ENCODE assay signal across 1 cellular context in genomic region chr20:38453941-38454340, GRCh38.
TF ChIP-seq lines count a peak whose summit lies in the region.

No MANE protein-coding gene starts in this region.

TF ChIP-seq in GM12878, 131 proteins besides CTCF, POLR2A, EP300 and RAD21 (continued from another document):
- TF ChIP-seq, protein P1, sequence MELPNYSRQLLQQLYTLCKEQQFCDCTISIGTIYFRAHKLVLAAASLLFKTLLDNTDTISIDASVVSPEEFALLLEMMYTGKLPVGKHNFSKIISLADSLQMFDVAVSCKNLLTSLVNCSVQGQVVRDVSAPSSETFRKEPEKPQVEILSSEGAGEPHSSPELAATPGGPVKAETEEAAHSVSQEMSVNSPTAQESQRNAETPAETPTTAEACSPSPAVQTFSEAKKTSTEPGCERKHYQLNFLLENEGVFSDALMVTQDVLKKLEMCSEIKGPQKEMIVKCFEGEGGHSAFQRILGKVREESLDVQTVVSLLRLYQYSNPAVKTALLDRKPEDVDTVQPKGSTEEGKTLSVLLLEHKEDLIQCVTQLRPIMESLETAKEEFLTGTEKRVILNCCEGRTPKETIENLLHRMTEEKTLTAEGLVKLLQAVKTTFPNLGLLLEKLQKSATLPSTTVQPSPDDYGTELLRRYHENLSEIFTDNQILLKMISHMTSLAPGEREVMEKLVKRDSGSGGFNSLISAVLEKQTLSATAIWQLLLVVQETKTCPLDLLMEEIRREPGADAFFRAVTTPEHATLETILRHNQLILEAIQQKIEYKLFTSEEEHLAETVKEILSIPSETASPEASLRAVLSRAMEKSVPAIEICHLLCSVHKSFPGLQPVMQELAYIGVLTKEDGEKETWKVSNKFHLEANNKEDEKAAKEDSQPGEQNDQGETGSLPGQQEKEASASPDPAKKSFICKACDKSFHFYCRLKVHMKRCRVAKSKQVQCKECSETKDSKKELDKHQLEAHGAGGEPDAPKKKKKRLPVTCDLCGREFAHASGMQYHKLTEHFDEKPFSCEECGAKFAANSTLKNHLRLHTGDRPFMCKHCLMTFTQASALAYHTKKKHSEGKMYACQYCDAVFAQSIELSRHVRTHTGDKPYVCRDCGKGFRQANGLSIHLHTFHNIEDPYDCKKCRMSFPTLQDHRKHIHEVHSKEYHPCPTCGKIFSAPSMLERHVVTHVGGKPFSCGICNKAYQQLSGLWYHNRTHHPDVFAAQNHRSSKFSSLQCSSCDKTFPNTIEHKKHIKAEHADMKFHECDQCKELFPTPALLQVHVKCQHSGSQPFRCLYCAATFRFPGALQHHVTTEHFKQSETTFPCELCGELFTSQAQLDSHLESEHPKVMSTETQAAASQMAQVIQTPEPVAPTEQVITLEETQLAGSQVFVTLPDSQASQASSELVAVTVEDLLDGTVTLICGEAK (IDR thresholded peaks at IDR 0.05; ENCODE audit: borderline replicate concordance), result no peak
- TF ChIP-seq SIN3A (IDR thresholded peaks at IDR 0.05; ENCODE audit: low read depth, low read length), result no peak
- TF ChIP-seq CBX3 (IDR thresholded peaks at IDR 0.05; ENCODE audit: borderline replicate concordance, low read depth), result no peak
- TF ChIP-seq BCL11A (IDR thresholded peaks at IDR 0.05; ENCODE audit: low read depth, low read length), result peak; percentile 36; the same call in 1 of the 2 replicates
- peak; percentile 71; the same call in 1 of the 2 replicates for TF ChIP-seq PKNOX1 (IDR thresholded peaks at IDR 0.05)
- no peak for TF ChIP-seq CBFB (IDR thresholded peaks at IDR 0.05; ENCODE audit: low read depth)
- no peak for TF ChIP-seq SREBF2 (IDR thresholded peaks at IDR 0.05; ENCODE audit: low read length)
- TF ChIP-seq PBX3 (IDR thresholded peaks at IDR 0.05; ENCODE audit: insufficient replicate concordance, low read depth, low read length), result peak; percentile 56
- peak; percentile 40 to 47; a peak in 2 of 4 replicates for TF ChIP-seq IKZF2 (IDR thresholded peaks at IDR 0.05)
- no peak for TF ChIP-seq USF1 (IDR thresholded peaks at IDR 0.05; ENCODE audit: borderline replicate concordance, extremely low read length, insufficient read depth, low read depth, low read length)
- no peak for TF ChIP-seq CEBPZ (IDR thresholded peaks at IDR 0.05; ENCODE audit: low read depth, low read length)
- no peak for TF ChIP-seq HDGF (IDR thresholded peaks at IDR 0.05)
- TF ChIP-seq NBN (IDR thresholded peaks at IDR 0.05), result 0 out of 2 replicates have a peak, but pooled peaks have one; percentile 17
- peak; percentile 74 for TF ChIP-seq MTA2 (IDR thresholded peaks at IDR 0.05; ENCODE audit: low read depth)
- TF ChIP-seq FOXK2 (IDR thresholded peaks at IDR 0.05), result no peak
- TF ChIP-seq MYB (IDR thresholded peaks at IDR 0.05; ENCODE audit: borderline replicate concordance, low read depth, low read length), result no peak
- no peak for TF ChIP-seq KLF5 (IDR thresholded peaks at IDR 0.05; ENCODE audit: partially characterized antibody)
